8 cellular contexts compared by ENCODE assay signal in the genomic region with DNA sequence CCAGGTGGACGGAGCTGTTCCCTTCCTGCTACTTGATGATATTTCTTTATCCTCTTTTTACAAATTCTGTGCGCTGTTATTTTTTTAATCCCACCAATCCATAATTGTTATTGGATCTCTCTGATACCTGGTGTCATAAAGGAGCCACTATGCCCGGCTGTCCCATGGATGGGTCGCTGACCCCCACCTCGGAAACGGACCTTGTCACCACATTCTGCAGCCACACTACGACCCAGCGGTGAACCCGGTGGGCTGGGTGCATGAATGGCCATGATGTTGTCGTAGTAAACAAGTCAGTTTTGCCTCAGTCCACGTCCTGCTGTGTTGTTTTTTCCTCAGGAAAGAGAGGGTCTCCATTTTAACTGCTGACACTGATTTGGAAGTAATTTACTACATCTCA.
"Had no signal": no experiment of that assay in that cellular context is flagged by ENCODE, and none has a peak within 500 bp of the region (broad histone marks: within the 10 kb centered on the region; RNA-seq: fewer than 3 reads in every experiment).

No MANE protein-coding gene starts in this region.

- H3K9ac ChIP-seq: GM23248 had no signal

- DNase-seq: GM23248, GOT3, H7, HFFc6 had no signal

- H3K4me3 ChIP-seq: GM23248, HAP-1 had no signal

- H2AFZ ChIP-seq: GM23248 had no signal

- H3K36me3 Mint-ChIP-seq: IgD-negative memory B cell had no signal

- H3K4me3 Mint-ChIP-seq: HFFc6, IgD-negative memory B cell had no signal

- H3K9me3 Mint-ChIP-seq: HFFc6, IgD-negative memory B cell had no signal

- H3K27ac Mint-ChIP-seq: HFFc6, IgD-negative memory B cell had no signal

- H3K36me3 ChIP-seq: HAP-1 had no signal

- FAIRE-seq: HepG2 had no signal

- H3K27ac ChIP-seq: GM23248, HL-60 had no signal

- H3K9me3 ChIP-seq: HAP-1 had no signal

- H3K4me1 ChIP-seq: HAP-1 had no signal
